In the genomic region with DNA sequence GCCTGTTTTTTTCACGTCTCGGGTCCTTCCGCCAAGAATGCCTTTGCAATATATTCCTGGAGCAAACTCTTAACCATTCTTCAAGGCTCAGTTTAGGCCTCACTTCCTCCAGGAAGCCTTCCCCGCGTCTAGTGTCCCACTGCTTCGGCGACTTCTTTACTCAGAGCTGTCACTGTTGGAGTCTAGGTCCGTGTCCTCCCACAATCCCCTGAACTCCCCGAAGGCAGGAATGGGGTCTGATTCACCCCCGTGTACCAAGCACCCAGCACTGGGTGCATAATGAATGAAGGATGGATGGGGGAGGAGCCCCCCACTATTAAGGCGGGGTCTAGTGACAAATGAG, we compare ENCODE assay signal across 1 cellular context.
TF ChIP-seq lines count a peak whose summit lies in the region.

No MANE protein-coding gene starts in this region.

TF ChIP-seq in endothelial cell of umbilical vein, 7 proteins besides CTCF, POLR2A, EP300 and RAD21:
- TF ChIP-seq EZH2 (IDR thresholded peaks at IDR 0.05; ENCODE audit: borderline replicate concordance, low read depth, low read length, severe bottlenecking) (no peak), POLR2AphosphoS5 (IDR thresholded peaks at IDR 0.05; ENCODE audit: insufficient read depth, low read depth, low read length) (no peak), JUN (IDR thresholded peaks at IDR 0.05; ENCODE audit: borderline replicate concordance, insufficient read depth, insufficient read length, low read depth) (no peak), MYC (IDR thresholded peaks at IDR 0.05; ENCODE audit: low read depth, low read length) (no peak), FOS (IDR thresholded peaks at IDR 0.05; ENCODE audit: borderline replicate concordance, insufficient read depth, low read length) (no peak), GATA2 (IDR thresholded peaks at IDR 0.05; ENCODE audit: insufficient read depth, insufficient read length, low read depth, low read length) (no peak)
- TF ChIP-seq, protein P1, sequence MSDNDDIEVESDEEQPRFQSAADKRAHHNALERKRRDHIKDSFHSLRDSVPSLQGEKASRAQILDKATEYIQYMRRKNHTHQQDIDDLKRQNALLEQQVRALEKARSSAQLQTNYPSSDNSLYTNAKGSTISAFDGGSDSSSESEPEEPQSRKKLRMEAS (IDR thresholded peaks at IDR 0.05; ENCODE audit: insufficient read depth, insufficient read length) = no peak
